Comparison of ENCODE assay signal across 8 cellular contexts in the genomic region with DNA sequence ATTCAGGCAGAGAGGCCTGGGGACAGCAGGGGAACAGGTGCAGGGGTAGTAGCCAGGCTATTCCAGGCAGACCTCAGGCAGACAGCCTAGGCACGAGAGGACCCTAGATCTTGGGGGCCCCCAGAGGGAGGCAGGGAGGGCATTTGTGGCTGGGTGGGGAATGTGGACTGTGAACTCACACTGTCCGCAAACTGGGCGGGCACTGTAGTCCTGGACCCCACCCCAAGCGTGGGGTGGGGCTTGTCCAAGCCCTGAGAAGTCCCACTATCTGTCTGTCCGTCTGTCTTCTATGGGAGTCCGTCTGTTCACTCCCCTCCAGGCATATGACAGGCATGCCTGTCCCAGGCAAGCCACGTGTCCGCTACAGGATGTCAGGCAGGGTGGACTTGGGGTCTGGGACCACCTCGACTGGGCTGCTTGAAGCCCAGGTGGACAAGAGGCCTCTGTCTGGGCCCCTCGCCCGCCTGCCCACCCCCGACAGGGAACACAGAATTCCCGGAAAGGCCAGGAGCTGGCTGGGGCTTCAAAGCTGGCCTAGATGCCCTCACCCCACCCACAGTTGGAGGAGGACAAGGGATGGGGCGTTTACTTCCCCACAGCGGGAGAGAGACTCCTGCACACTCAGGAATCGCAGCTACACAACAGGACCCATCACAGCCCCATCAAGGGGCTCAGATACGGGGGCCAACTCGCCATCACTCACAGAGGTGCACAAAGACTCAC. TPM values are rescaled to one million over a fixed set of nuclear protein-coding genes. Genes with fewer than 3 reads are reported as not detected.
DNase-seq lines count a peak whose midpoint lies in the region; ATAC-seq and TF ChIP-seq lines count a peak whose summit lies in the region.

A gene (minus strand): TSS at position 151 of the 723 bp plus-strand sequence. CDS start 2,336 bp downstream, outside the sequence.

- H3K9me3 ChIP-seq in CD8-positive, alpha-beta T cell (ENCODE audit: low read length) = no peaks in the 10 kb centered on the region
- H3K9me3 ChIP-seq in OCI-LY1 (ENCODE audit: low read length) = no peaks in the 10 kb centered on the region
- H3K9me3 ChIP-seq in neural progenitor cell (ENCODE audit: low read depth) = no peaks in the 10 kb centered on the region
- H3K9me3 ChIP-seq in prostate gland = no peaks in the 10 kb centered on the region

- POLR2A ChIA-PET in CD8-positive, alpha-beta T cell (lab: Charles Lee) = no interaction called here

- H3K9me2 ChIP-seq in OCI-LY1 (ENCODE audit: low read depth, low read length) = no peaks in the 10 kb centered on the region

- peak within 1 kb of the TSS; percentile 71 for H3K4me2 ChIP-seq in OCI-LY1 (ENCODE audit: low read length)
- H3K4me2 ChIP-seq in neural progenitor cell = peak within 1 kb of the TSS; percentile 61

- peak within 1 kb of the TSS; percentile 44 for H3K27ac ChIP-seq in CD8-positive, alpha-beta T cell (ENCODE audit: low read depth, low read length)
- H3K27ac ChIP-seq in OCI-LY1 (ENCODE audit: low read depth, low read length, poor library complexity, severe bottlenecking) (peak within 1 kb of the TSS; percentile 35), neural progenitor cell (no peak within 1 kb of the TSS), prostate gland (no peak within 1 kb of the TSS)

- no peak within 1 kb of the TSS for H2AFZ ChIP-seq in OCI-LY1 (ENCODE audit: low read length)
- peak within 1 kb of the TSS; percentile 50 for H2AFZ ChIP-seq in neural progenitor cell (replicated peaks)

- H3F3A ChIP-seq in OCI-LY1 (ENCODE audit: insufficient read depth, low read length) = no peaks in the 10 kb centered on the region
- peaks cover 15% of the 10 kb centered on the region for H3F3A ChIP-seq in neural progenitor cell (ENCODE audit: low read depth)

- DNase-seq in CD8-positive, alpha-beta T cell = no peak
- DNase-seq in endothelial cell (ENCODE audit: low spot score) = no peak
- no peak for DNase-seq in neural progenitor cell (ENCODE audit: low spot score)
- DNase-seq in prostate gland (ENCODE audit: low spot score) = no peak
- no peak for DNase-seq in NCI-H2107 (lab: John Stamatoyannopoulos, UW)

- 88% methylated on average over 9 of the region's 18 CpGs for WGBS in prostate gland

- peak within 1 kb of the TSS; percentile 70 for H3K4me3 ChIP-seq in CD8-positive, alpha-beta T cell (ENCODE audit: low read depth, low read length)
- H3K4me3 ChIP-seq in OCI-LY1 (ENCODE audit: low read depth, low read length, poor library complexity, severe bottlenecking) (peak within 1 kb of the TSS; percentile 74), neural progenitor cell (peak within 1 kb of the TSS; percentile 35), prostate gland (peak within 1 kb of the TSS in 1 of 2 donors; percentile 15)

- H3K36me3 ChIP-seq in CD8-positive, alpha-beta T cell (ENCODE audit: insufficient read depth, low read length) = no peaks in the 10 kb centered on the region
- no peaks in the 10 kb centered on the region for H3K36me3 ChIP-seq in OCI-LY1 (ENCODE audit: insufficient read depth, low read length)
- H3K36me3 ChIP-seq in neural progenitor cell = no peaks in the 10 kb centered on the region
- H3K36me3 ChIP-seq in prostate gland = no peaks in the 10 kb centered on the region

- H3K79me2 ChIP-seq in OCI-LY1 (ENCODE audit: insufficient read depth, low read length) (no peaks in the 10 kb centered on the region), neural progenitor cell (ENCODE audit: low read depth) (peaks cover 5% of the 10 kb centered on the region)

- H3K9me3 Mint-ChIP-seq in CD8-positive, alpha-beta T cell = no peaks in the 10 kb centered on the region
- no peaks in the 10 kb centered on the region for H3K9me3 Mint-ChIP-seq in endothelial cell (ENCODE audit: unreplicated experiment)
- peaks cover 22% of the 10 kb centered on the region for H3K9me3 Mint-ChIP-seq in neural progenitor cell

- H3K36me3 Mint-ChIP-seq in CD8-positive, alpha-beta T cell = peaks cover 8% of the 10 kb centered on the region
- H3K36me3 Mint-ChIP-seq in endothelial cell (ENCODE audit: low read depth, unreplicated experiment) = peaks cover 3% of the 10 kb centered on the region
- H3K36me3 Mint-ChIP-seq in neural progenitor cell = no peaks in the 10 kb centered on the region

- H3K9ac ChIP-seq in OCI-LY1 (ENCODE audit: low read length) = peak within 1 kb of the TSS; percentile 82
- H3K9ac ChIP-seq in neural progenitor cell = no peak within 1 kb of the TSS

- TF ChIP-seq POLR2A in prostate gland (IDR thresholded peaks at IDR 0.05) = no peak

- H3K27ac Mint-ChIP-seq in CD8-positive, alpha-beta T cell = peak within 1 kb of the TSS; percentile 75
- H3K27ac Mint-ChIP-seq in endothelial cell (ENCODE audit: unreplicated experiment) = peak within 1 kb of the TSS; percentile 61
- H3K27ac Mint-ChIP-seq in neural progenitor cell = no peak within 1 kb of the TSS

- no peaks in the 10 kb centered on the region for H3K27me3 ChIP-seq in CD8-positive, alpha-beta T cell (ENCODE audit: insufficient read depth, low read length)
- H3K27me3 ChIP-seq in OCI-LY1 (ENCODE audit: insufficient read depth, low read length) (no peaks in the 10 kb centered on the region), neural progenitor cell (no peaks in the 10 kb centered on the region), prostate gland (replicated peaks; ENCODE audit: insufficient read depth) (no peaks in the 10 kb centered on the region)

- peaks cover 19% of the 10 kb centered on the region for H3K4me1 Mint-ChIP-seq in CD8-positive, alpha-beta T cell (ENCODE audit: low read depth)
- H3K4me1 Mint-ChIP-seq in endothelial cell (ENCODE audit: unreplicated experiment) (peaks cover 32% of the 10 kb centered on the region), neural progenitor cell (peaks cover 41% of the 10 kb centered on the region)

- H3K4me1 ChIP-seq in CD8-positive, alpha-beta T cell (ENCODE audit: insufficient read depth, low read length) = peaks cover 5% of the 10 kb centered on the region
- H3K4me1 ChIP-seq in OCI-LY1 (ENCODE audit: insufficient read depth, low read length, severe bottlenecking) (peaks cover 33% of the 10 kb centered on the region), neural progenitor cell (peaks cover 15% of the 10 kb centered on the region), prostate gland (replicated peaks) (no peaks in the 10 kb centered on the region)

- no peak for ATAC-seq in CD8-positive, alpha-beta T cell
- ATAC-seq in HG03520 (IDR thresholded peaks at IDR 0.05; ENCODE audit: unreplicated experiment) (no peak), HG02571 (IDR thresholded peaks at IDR 0.05; ENCODE audit: unreplicated experiment) (no peak)

- intact Hi-C loops in CD8-positive, alpha-beta T cell (cut with DNase I, micrococcal nuclease) = loop anchor here (10.0 kb wide), 2 partner anchors 225 to 635 kb away; a partner anchor contains a TSS
- intact Hi-C loops in prostate gland (cut with DNase I) = no loop called here

- no peak for TF ChIP-seq CTCF in CD8-positive, alpha-beta T cell (IDR thresholded peaks at IDR 0.05)
- TF ChIP-seq CTCF in OCI-LY1 (IDR thresholded peaks at IDR 0.05; ENCODE audit: low read length) (no peak), endothelial cell (IDR thresholded peaks at IDR 0.05; ENCODE audit: unreplicated experiment) (no peak), neural progenitor cell (IDR thresholded peaks at IDR 0.05) (no peak), prostate gland (IDR thresholded peaks at IDR 0.05) (no peak)

- H3K4me3 Mint-ChIP-seq in CD8-positive, alpha-beta T cell = peak within 1 kb of the TSS; percentile 89
- peak within 1 kb of the TSS; percentile 88 for H3K4me3 Mint-ChIP-seq in endothelial cell (ENCODE audit: unreplicated experiment)
- peak within 1 kb of the TSS; percentile 73 for H3K4me3 Mint-ChIP-seq in neural progenitor cell

- H3K27me3 Mint-ChIP-seq in CD8-positive, alpha-beta T cell (ENCODE audit: low read depth) = no peaks in the 10 kb centered on the region
- H3K27me3 Mint-ChIP-seq in endothelial cell (ENCODE audit: unreplicated experiment) = peaks cover 5% of the 10 kb centered on the region
- peaks cover 14% of the 10 kb centered on the region for H3K27me3 Mint-ChIP-seq in neural progenitor cell (ENCODE audit: insufficient read depth, low read depth)

- CTCF ChIA-PET in CD8-positive, alpha-beta T cell (lab: Charles Lee) = interaction anchor here (1.8 kb wide), 1 partner anchor 387 kb away, joined by 4 read pairs; no protein-coding TSS in a partner anchor

- H4K20me1 ChIP-seq in OCI-LY1 (ENCODE audit: insufficient read depth, low read length) (no peaks in the 10 kb centered on the region), neural progenitor cell (ENCODE audit: low read depth) (no peaks in the 10 kb centered on the region)

RNA-seq across cellular contexts. Expression of the gene that starts here (rescaled TPM):
- 1 to 10 TPM; 8.1 to 8.4 TPM for total RNA-seq in CD8-positive, alpha-beta T cell
- total RNA-seq in endothelial cell (ENCODE audit: unreplicated experiment) = 21.7 TPM
- total RNA-seq in neural progenitor cell (ENCODE audit: low replicate concordance) = 2.3 and 6.7 TPM in 2 replicates
- total RNA-seq in prostate gland = 1 to 10 TPM; 3.0 to 6.2 TPM

Comparison
In these comparisons a context has a peak if more than half of its experiments do, and no peak if none do; other contexts are left out.
1. H3K27ac ChIP-seq: peak in CD8-positive, alpha-beta T cell (single experiment) and OCI-LY1 (single experiment); none in neural progenitor cell (single experiment) and prostate gland (0 of 2).
2. Peak in every context shown above with its lines, with median percentiles within 50 percentile points of each other: H3K4me3 Mint-ChIP-seq.